ENCODE assay signal across 25 cellular contexts in genomic region chr6:155646443-155646842, GRCh38.
DNase-seq lines count a peak whose midpoint lies in the region; ATAC-seq and TF ChIP-seq lines count a peak whose summit lies in the region.
"Had no signal": no experiment of that assay in that cellular context is flagged by ENCODE, and none has a peak within 500 bp of the region (broad histone marks: within the 10 kb centered on the region; RNA-seq: fewer than 3 reads in every experiment).

No MANE protein-coding gene starts in this region.

- no peaks in the 10 kb centered on the region for H3K36me3 Mint-ChIP-seq in MCF 10A (ENCODE audit: insufficient read depth, unreplicated experiment)
- H3K36me3 Mint-ChIP-seq: activated CD8-positive, alpha-beta memory T cell treated with anti-CD3 and anti-CD28 coated beads, Interleukin-2, amount 10 ng/mL, durations not matched to agents 7 days and 5 days; brain; memory B cell had no signal

- peak overlapping the region; percentile 10 for H2AFZ ChIP-seq in hepatocyte

- H3K4me1 ChIP-seq in breast epithelium = peaks cover 0 to 4% of the 10 kb centered on the region in 2 donors
- peaks cover 8% of the 10 kb centered on the region for H3K4me1 ChIP-seq in hepatocyte (ENCODE audit: insufficient read depth)
- H3K4me1 ChIP-seq: stomach had no signal

- 59% methylated on average over 5 of the region's 5 CpGs for WGBS in hepatocyte (ENCODE audit: low lambda C conversion rate, missing lambda C conversion rate)

- H3K27me3 Mint-ChIP-seq in MCF 10A (ENCODE audit: insufficient read depth, unreplicated experiment) = peaks cover 32% of the 10 kb centered on the region
- H3K27me3 Mint-ChIP-seq: activated CD4-positive, alpha-beta T cell treated with anti-CD3 and anti-CD28 coated beads, Interleukin-2, amount 10 ng/mL, durations not matched to agents 24 days and 14 days; activated CD8-positive, alpha-beta memory T cell treated with anti-CD3 and anti-CD28 coated beads, Interleukin-2, amount 10 ng/mL, durations not matched to agents 7 days and 5 days; brain; dendritic cell treated with granulocyte-macrophage colony-stimulating factor and Interleukin-4, amounts not matched to agents 40 ng/mL and 50 ng/mL, for 4 days; memory B cell had no signal

- H3K4me3 ChIP-seq in breast epithelium (peak overlapping the region in 2 of 3 donors; percentile 6 to 31), hepatocyte (no peak overlapping the region), dorsolateral prefrontal cortex (no peak overlapping the region)
- H3K4me3 ChIP-seq: right atrium auricular region, stomach had no signal

- no peaks in the 10 kb centered on the region for H3K9me2 ChIP-seq in hepatocyte (replicated peaks; ENCODE audit: insufficient read depth)

- H3K36me3 ChIP-seq in breast epithelium = no peaks in the 10 kb centered on the region
- H3K36me3 ChIP-seq in hepatocyte (replicated peaks; ENCODE audit: insufficient read depth, low read depth) = no peaks in the 10 kb centered on the region
- H3K36me3 ChIP-seq: right atrium auricular region, stomach had no signal

- no peaks in the 10 kb centered on the region for H3K9me3 Mint-ChIP-seq in MCF 10A (ENCODE audit: unreplicated experiment)
- H3K9me3 Mint-ChIP-seq: activated CD4-positive, alpha-beta T cell treated with anti-CD3 and anti-CD28 coated beads, Interleukin-2, amount 10 ng/mL, durations not matched to agents 24 days and 14 days; activated T-helper 17 cell treated with anti-CD3 and anti-CD28 coated beads, Interleukin-2, amount 50 U/mL, for 72 hours had no signal

- DNase-seq in breast epithelium (ENCODE audit: low spot score in 2 of 2) (no peak), MCF 10A (ENCODE audit: unreplicated experiment) (no peak), dermis microvascular lymphatic vessel endothelial cell (ENCODE audit: low read depth in 2 of 2) (peak; percentile 56 to 64), hepatocyte (ENCODE audit: low spot score) (peak; percentile 14), stromal cell of bone marrow (ENCODE audit: low read depth) (peak; percentile 38), dorsolateral prefrontal cortex (no peak)
- DNase-seq: 8988T; activated CD4-positive, alpha-beta T cell treated with anti-CD3 and anti-CD28 coated beads, Interleukin-2, amount 10 ng/mL, durations not matched to agents 24 days and 14 days; activated CD8-positive, alpha-beta memory T cell treated with anti-CD3 and anti-CD28 coated beads, Interleukin-2, amount 10 ng/mL, durations not matched to agents 7 days and 5 days; DMS53; GDM1; NCI-H1048; NCI-H187 treated with DMSO at 0.1 percent for 48 hours; NCI-H226; nucleus accumbens; stomach; T-helper 1 cell; trophoblast cell had no signal

- H3K79me2 ChIP-seq in hepatocyte = no peaks in the 10 kb centered on the region

- ATAC-seq in GM18517 (IDR thresholded peaks at IDR 0.05; ENCODE audit: unreplicated experiment) (no peak), GM19324 (IDR thresholded peaks at IDR 0.05; ENCODE audit: low FRiP score, unreplicated experiment) (no peak)
- ATAC-seq: activated CD8-positive, alpha-beta memory T cell treated with anti-CD3 and anti-CD28 coated beads, Interleukin-2, amount 10 ng/mL, durations not matched to agents 7 days and 5 days; activated T-helper 17 cell treated with anti-CD3 and anti-CD28 coated beads, Interleukin-2, amount 50 U/mL, for 72 hours had no signal

- POLR2A ChIA-PET in MCF 10A (lab: Yijun Ruan, JAX) = no interaction called here

- no peak overlapping the region for H3K27ac Mint-ChIP-seq in MCF 10A (ENCODE audit: low read depth, unreplicated experiment)
- H3K27ac Mint-ChIP-seq: activated CD4-positive, alpha-beta T cell treated with anti-CD3 and anti-CD28 coated beads, Interleukin-2, amount 10 ng/mL, durations not matched to agents 24 days and 14 days; activated CD8-positive, alpha-beta memory T cell treated with anti-CD3 and anti-CD28 coated beads, Interleukin-2, amount 10 ng/mL, durations not matched to agents 7 days and 5 days; activated T-helper 17 cell treated with anti-CD3 and anti-CD28 coated beads, Interleukin-2, amount 50 U/mL, for 72 hours; memory B cell had no signal

- H3K27ac ChIP-seq in breast epithelium = peak overlapping the region; percentile 20 to 67
- peak overlapping the region; percentile 15 for H3K27ac ChIP-seq in hepatocyte
- H3K27ac ChIP-seq in dorsolateral prefrontal cortex = no peak overlapping the region
- H3K27ac ChIP-seq: right atrium auricular region, stomach had no signal

- H3K4me2 ChIP-seq in hepatocyte = peak overlapping the region; percentile 18

- peaks cover 5% of the 10 kb centered on the region for H3K4me1 Mint-ChIP-seq in MCF 10A (ENCODE audit: insufficient read depth, unreplicated experiment)
- H3K4me1 Mint-ChIP-seq: activated CD4-positive, alpha-beta T cell treated with anti-CD3 and anti-CD28 coated beads, Interleukin-2, amount 10 ng/mL, durations not matched to agents 24 days and 14 days; activated CD8-positive, alpha-beta memory T cell treated with anti-CD3 and anti-CD28 coated beads, Interleukin-2, amount 10 ng/mL, durations not matched to agents 7 days and 5 days; activated T-helper 17 cell treated with anti-CD3 and anti-CD28 coated beads, Interleukin-2, amount 50 U/mL, for 72 hours had no signal

- no TSS peak for BruUV-seq in MCF 10A (replicated peaks; lab: Mats Ljungman, UMichigan)

- intact Hi-C loops in breast epithelium (cut with DNase I; ENCODE audit: low total_unique reads) (no loop called here), MCF 10A (cut with micrococcal nuclease) (no loop called here), dorsolateral prefrontal cortex (cut with DNase I) (no loop called here)

- H3K9me3 ChIP-seq in breast epithelium (peaks cover 5 to 8% of the 10 kb centered on the region in 2 donors), hepatocyte (ENCODE audit: low read depth) (no peaks in the 10 kb centered on the region)

- TF ChIP-seq CTCF in breast epithelium (IDR thresholded peaks at IDR 0.05) (no peak), MCF 10A (IDR thresholded peaks at IDR 0.05; ENCODE audit: unreplicated experiment) (no peak), hepatocyte (IDR thresholded peaks at IDR 0.05; ENCODE audit: poor library complexity) (no peak), dorsolateral prefrontal cortex (IDR thresholded peaks at IDR 0.05 in 54 of 56, conservative IDR thresholded peaks at IDR 0.05 in 2 of 56; ENCODE audit: low read depth in 1 of 56, partially characterized antibody in 56 of 56) (no peak)

- no peak for TF ChIP-seq POLR2A in breast epithelium (IDR thresholded peaks at IDR 0.05)

- H3K4me3 Mint-ChIP-seq in MCF 10A (ENCODE audit: unreplicated experiment) = no peak overlapping the region
- H3K4me3 Mint-ChIP-seq: activated CD4-positive, alpha-beta T cell treated with anti-CD3 and anti-CD28 coated beads, Interleukin-2, amount 10 ng/mL, durations not matched to agents 24 days and 14 days; activated CD8-positive, alpha-beta memory T cell treated with anti-CD3 and anti-CD28 coated beads, Interleukin-2, amount 10 ng/mL, durations not matched to agents 7 days and 5 days; activated T-helper 17 cell treated with anti-CD3 and anti-CD28 coated beads, Interleukin-2, amount 50 U/mL, for 72 hours; brain; dendritic cell treated with granulocyte-macrophage colony-stimulating factor and Interleukin-4, amounts not matched to agents 40 ng/mL and 50 ng/mL, for 4 days; memory B cell had no signal

- CTCF ChIA-PET in MCF 10A (lab: Yijun Ruan, JAX) = no interaction called here

- H3K27me3 ChIP-seq in breast epithelium = no peaks in the 10 kb centered on the region
- no peaks in the 10 kb centered on the region for H3K27me3 ChIP-seq in hepatocyte
- H3K27me3 ChIP-seq in dorsolateral prefrontal cortex = peaks cover 0 to 4% (median 0%) of the 10 kb centered on the region in 45 donors
- H3K27me3 ChIP-seq: right atrium auricular region, stomach had no signal

- H4K20me1 ChIP-seq in hepatocyte (ENCODE audit: insufficient read depth, poor library complexity, severe bottlenecking) = no peaks in the 10 kb centered on the region

Comparison
In these comparisons a context has a peak if more than half of its experiments do, and no peak if none do; other contexts are left out.
1. DNase-seq: peak in dermis microvascular lymphatic vessel endothelial cell (2 of 2), hepatocyte (single experiment) and stromal cell of bone marrow (single experiment); none in breast epithelium (0 of 2), MCF 10A (single experiment) and dorsolateral prefrontal cortex (0 of 10).
2. H3K27ac ChIP-seq: peak in breast epithelium (2 of 2) and hepatocyte (single experiment); none in dorsolateral prefrontal cortex (0 of 59).
3. H3K4me3 ChIP-seq: peak in breast epithelium (2 of 3); none in hepatocyte (single experiment) and dorsolateral prefrontal cortex (0 of 59).